In the genomic region with DNA sequence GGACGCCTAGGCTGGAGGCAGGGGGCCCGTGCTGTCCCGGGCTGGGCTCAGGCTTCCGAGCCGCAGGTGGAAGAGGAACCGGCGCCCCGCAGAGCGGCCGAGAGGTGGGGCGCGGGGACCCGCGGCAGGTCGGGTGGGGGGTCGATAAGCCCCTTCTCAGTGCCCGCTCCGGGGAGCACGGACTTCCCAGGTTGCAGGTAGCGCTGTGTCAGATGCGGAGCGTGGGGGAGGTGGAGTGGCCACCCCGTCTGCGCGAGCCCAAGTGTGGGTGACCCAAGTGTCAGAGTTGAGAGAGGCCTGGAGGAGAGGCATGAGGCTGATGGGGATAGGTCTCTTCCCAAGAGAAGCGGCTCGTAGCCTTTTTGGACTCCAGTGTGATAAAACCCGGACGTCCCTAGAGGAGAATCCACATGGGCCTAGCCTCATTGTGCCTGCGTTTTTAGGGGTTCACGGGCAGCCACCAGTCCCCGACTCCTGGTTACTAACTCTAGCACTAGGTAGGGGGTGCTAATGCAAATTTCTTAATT, we compare ENCODE assay signal across 8 cellular contexts. TPM values are rescaled to one million over a fixed set of nuclear protein-coding genes. Genes with fewer than 3 reads are reported as not detected.
DNase-seq lines count a peak whose midpoint lies in the region; ATAC-seq and TF ChIP-seq lines count a peak whose summit lies in the region.

No MANE protein-coding gene starts in this region.

- H3K4me3 ChIP-seq in BE2C (ENCODE audit: low read depth, low read length): peak overlapping the region; percentile 81
- peak overlapping the region; percentile 60 for H3K4me3 ChIP-seq in IMR-90 (ENCODE audit: insufficient read depth, low read depth, low read length)
- peak overlapping the region; percentile 88 for H3K4me3 ChIP-seq in left ventricle myocardium inferior
- peak overlapping the region; percentile 85 to 93 (median 88) for H3K4me3 ChIP-seq in gastrocnemius medialis

- no peak overlapping the region; the same call in 1 of the 2 replicates for H4K91ac ChIP-seq in IMR-90 (ENCODE audit: insufficient read depth, low read depth, low read length)

- CTCF ChIA-PET in IMR-90 (lab: Yijun Ruan, JAX): no interaction called here

- H3K4me1 ChIP-seq in BE2C (no peaks in the 10 kb centered on the region), IMR-90 (ENCODE audit: control insufficient read depth, insufficient read depth, low read length) (peaks cover 16% of the 10 kb centered on the region), left ventricle myocardium inferior (peaks cover 60% of the 10 kb centered on the region), gastrocnemius medialis (peaks cover 39 to 44% of the 10 kb centered on the region in 2 donors)

- peak overlapping the region; percentile 29 for H3K27ac ChIP-seq in IMR-90 (ENCODE audit: insufficient read depth, low read length)
- peak overlapping the region; percentile 92 for H3K27ac ChIP-seq in left ventricle myocardium inferior (replicated peaks)
- peak overlapping the region; percentile 94 to 98 (median 95) for H3K27ac ChIP-seq in gastrocnemius medialis

- no peak overlapping the region for H2BK15ac ChIP-seq in IMR-90 (ENCODE audit: low read depth, low read length)

- in situ Hi-C loops in IMR-90 (cut with MboI; ENCODE audit: low sequenced_read_pairs) (no loop called here), gastrocnemius medialis (cut with MboI; ENCODE audit: low sequenced_read_pairs in 4 of 4) (loop anchor here (10.0 to 25.0 kb wide), 2 partner anchors 134 to 141 kb away; no protein-coding TSS in a partner anchor)

- no peak for TF ChIP-seq RAD21 in IMR-90 (IDR thresholded peaks at IDR 0.05; ENCODE audit: low read length)

- peak overlapping the region; percentile 19 for H2BK5ac ChIP-seq in IMR-90 (ENCODE audit: low read depth, low read length, poor library complexity, severe bottlenecking)

- BruUV-seq in IMR-90 (replicated peaks; lab: Mats Ljungman, UMichigan): TSS peak; percentile 83

- no peak for DNase-seq in BE2C
- DNase-seq in IMR-90: no peak
- DNase-seq in activated T-helper 2 cell treated with anti-CD3 and anti-CD28 coated beads, Interferon-gamma antibody, Interleukin-2, Interleukin-4, amounts not matched to agents 10 μg/mL and 5 μg/mL and 100 μg/mL, durations not matched to agents 14 hours and 24 hours and 36 hours (ENCODE audit: low spot score): no peak
- no peak for DNase-seq in left ventricle myocardium inferior
- DNase-seq in gastrocnemius medialis: peak; percentile 25 to 44
- DNase-seq in DMS79 (lab: John Stamatoyannopoulos, UW): no peak
- DNase-seq in cerebellum (ENCODE audit: low spot score): no peak

- peaks cover 14% of the 10 kb centered on the region; the same call in 1 of the 2 replicates for H4K20me1 ChIP-seq in IMR-90 (ENCODE audit: insufficient read depth, low read length)

- H2AK5ac ChIP-seq in IMR-90 (ENCODE audit: low read depth, low read length): peak overlapping the region; percentile 47

- peak overlapping the region; percentile 88 for H2AK9ac ChIP-seq in IMR-90 (replicated peaks; ENCODE audit: low read depth, low read length, poor library complexity)

- peaks cover 24% of the 10 kb centered on the region for H3K9me1 ChIP-seq in IMR-90 (ENCODE audit: insufficient read depth, low read length)

- H3K27me3 Mint-ChIP-seq in activated T-helper 2 cell treated with anti-CD3 and anti-CD28 coated beads, Interferon-gamma antibody, Interleukin-2, Interleukin-4, amounts not matched to agents 10 μg/mL and 5 μg/mL and 100 μg/mL, durations not matched to agents 14 hours and 24 hours and 36 hours (ENCODE audit: low read depth): peaks cover 26% of the 10 kb centered on the region

- no peaks in the 10 kb centered on the region for H3K36me3 Mint-ChIP-seq in activated T-helper 2 cell treated with anti-CD3 and anti-CD28 coated beads, Interferon-gamma antibody, Interleukin-2, Interleukin-4, amounts not matched to agents 10 μg/mL and 5 μg/mL and 100 μg/mL, durations not matched to agents 14 hours and 24 hours and 36 hours (ENCODE audit: low read depth)

- peak overlapping the region; percentile 98 for H2AFZ ChIP-seq in IMR-90 (replicated peaks; ENCODE audit: low read length, poor library complexity)

- H3K79me1 ChIP-seq in IMR-90 (ENCODE audit: low read depth in 1 of 2, low read length in 2 of 2): peaks cover 22 to 47% of the 10 kb centered on the region in 2 experiments

- POLR2A ChIA-PET in IMR-90 (lab: Charles Lee; ENCODE audit: unreplicated experiment): no interaction called here

- dilution Hi-C loops in IMR-90 (cut with HindIII; ENCODE audit: low sequenced_read_pairs, unreplicated experiment): no loop called here

- H3K56ac ChIP-seq in IMR-90 (ENCODE audit: extremely low read depth, insufficient read depth, low read length): no peak overlapping the region

- no peak overlapping the region for H3K18ac ChIP-seq in IMR-90 (ENCODE audit: low read depth, low read length)

- H2BK120ac ChIP-seq in IMR-90 (ENCODE audit: low read depth, low read length): no peak overlapping the region

- peak overlapping the region; percentile 68 for H3K23ac ChIP-seq in IMR-90 (ENCODE audit: low read depth, low read length)

- peak overlapping the region; percentile 49 for H3K9ac ChIP-seq in IMR-90 (ENCODE audit: low read depth, low read length)

- peak overlapping the region; percentile 70 for H3K4me3 Mint-ChIP-seq in activated T-helper 2 cell treated with anti-CD3 and anti-CD28 coated beads, Interferon-gamma antibody, Interleukin-2, Interleukin-4, amounts not matched to agents 10 μg/mL and 5 μg/mL and 100 μg/mL, durations not matched to agents 14 hours and 24 hours and 36 hours (ENCODE audit: low read depth)

- peak overlapping the region; percentile 89 for H3K4me2 ChIP-seq in IMR-90 (ENCODE audit: low read depth, low read length)

- no peaks in the 10 kb centered on the region for H3K9me3 ChIP-seq in BE2C
- H3K9me3 ChIP-seq in IMR-90 (ENCODE audit: control insufficient read depth, insufficient read depth, low read length): peaks cover 3% of the 10 kb centered on the region
- peaks cover 1% of the 10 kb centered on the region for H3K9me3 ChIP-seq in left ventricle myocardium inferior (replicated peaks)
- H3K9me3 ChIP-seq in gastrocnemius medialis: no peaks in the 10 kb centered on the region

- TF ChIP-seq POLR2A in IMR-90 (IDR thresholded peaks at IDR 0.05; ENCODE audit: low read depth, low read length) (no peak), gastrocnemius medialis (IDR thresholded peaks at IDR 0.05) (no peak)

- no peaks in the 10 kb centered on the region for H3K27me3 ChIP-seq in BE2C
- H3K27me3 ChIP-seq in IMR-90 (ENCODE audit: control insufficient read depth, insufficient read depth, low read length): no peaks in the 10 kb centered on the region
- H3K27me3 ChIP-seq in left ventricle myocardium inferior (ENCODE audit: low read depth): no peaks in the 10 kb centered on the region
- H3K27me3 ChIP-seq in gastrocnemius medialis: no peaks in the 10 kb centered on the region

- TF ChIP-seq CTCF in BE2C (IDR thresholded peaks at IDR 0.05; ENCODE audit: low read depth, low read length) (no peak), IMR-90 (conservative IDR thresholded peaks at IDR 0.05; ENCODE audit: low read depth, low read length) (no peak), left ventricle myocardium inferior (IDR thresholded peaks at IDR 0.05; ENCODE audit: borderline replicate concordance) (no peak), gastrocnemius medialis (IDR thresholded peaks at IDR 0.05 in 4 of 5, conservative IDR thresholded peaks at IDR 0.05 in 1 of 5) (no peak)

- H3K4me1 Mint-ChIP-seq in activated T-helper 2 cell treated with anti-CD3 and anti-CD28 coated beads, Interferon-gamma antibody, Interleukin-2, Interleukin-4, amounts not matched to agents 10 μg/mL and 5 μg/mL and 100 μg/mL, durations not matched to agents 14 hours and 24 hours and 36 hours (ENCODE audit: low read depth): peaks cover 9% of the 10 kb centered on the region

- 7% methylated on average over 3 of the region's 32 CpGs; no CpG with 5 or more reads in 1 of the 2 experiments for WGBS in IMR-90 (ENCODE audit: extremely low coverage in 2 of 2, insufficient read length in 1 of 2), 2 experiments

- H3K4ac ChIP-seq in IMR-90 (ENCODE audit: low read depth, low read length): peak overlapping the region; percentile 8; the same call in 1 of the 2 replicates

- intact Hi-C loops in IMR-90 (cut with micrococcal nuclease): loop anchor here (2.0 to 10.0 kb wide), 2 partner anchors 137 to 169 kb away; no protein-coding TSS in a partner anchor
- intact Hi-C loops in activated T-helper 2 cell treated with anti-CD3 and anti-CD28 coated beads, Interferon-gamma antibody, Interleukin-2, Interleukin-4, amounts not matched to agents 10 μg/mL and 5 μg/mL and 100 μg/mL, durations not matched to agents 14 hours and 24 hours and 36 hours (cut with micrococcal nuclease): loop anchor here (2.0 to 5.0 kb wide), 4 partner anchors 36 to 1117 kb away; a partner anchor contains a TSS
- intact Hi-C loops in left ventricle myocardium inferior (cut with micrococcal nuclease): loop anchor here (10.0 kb wide), 1 partner anchor 141 kb away; no protein-coding TSS in a partner anchor
- intact Hi-C loops in gastrocnemius medialis (cut with DNase I; ENCODE audit: low total_unique reads): loop anchor here (1.0 to 2.0 kb wide), 3 partner anchors 55 to 169 kb away; no protein-coding TSS in a partner anchor

- ATAC-seq in GM21360 (IDR thresholded peaks at IDR 0.05; ENCODE audit: unreplicated experiment) (peak; percentile 9), IMR-90 (ENCODE audit: low read depth) (no peak), gastrocnemius medialis (peak; percentile 5 to 16)

- peak overlapping the region in 1 of 2 experiments; percentile 38; a peak in 1 of 4 replicates for H4K8ac ChIP-seq in IMR-90 (ENCODE audit: low read depth in 2 of 2, low read length in 2 of 2)

- 0 out of 2 replicates have a peak overlapping the region, but pooled peaks have one; percentile 35 for H3K14ac ChIP-seq in IMR-90 (replicated peaks; ENCODE audit: low read depth, low read length)

- no peak overlapping the region for H3K27ac Mint-ChIP-seq in activated T-helper 2 cell treated with anti-CD3 and anti-CD28 coated beads, Interferon-gamma antibody, Interleukin-2, Interleukin-4, amounts not matched to agents 10 μg/mL and 5 μg/mL and 100 μg/mL, durations not matched to agents 14 hours and 24 hours and 36 hours

- H4K5ac ChIP-seq in IMR-90 (ENCODE audit: low read depth, low read length): no peak overlapping the region

- no peaks in the 10 kb centered on the region for H3K36me3 ChIP-seq in BE2C
- H3K36me3 ChIP-seq in IMR-90 (ENCODE audit: control insufficient read depth, insufficient read depth, low read length): peaks cover 9% of the 10 kb centered on the region
- no peaks in the 10 kb centered on the region for H3K36me3 ChIP-seq in left ventricle myocardium inferior
- H3K36me3 ChIP-seq in gastrocnemius medialis: peaks cover 0 to 10% of the 10 kb centered on the region in 2 donors

- H2BK20ac ChIP-seq in IMR-90 (ENCODE audit: low read depth, low read length): no peak overlapping the region

- no peaks in the 10 kb centered on the region for H3K9me3 Mint-ChIP-seq in activated T-helper 2 cell treated with anti-CD3 and anti-CD28 coated beads, Interferon-gamma antibody, Interleukin-2, Interleukin-4, amounts not matched to agents 10 μg/mL and 5 μg/mL and 100 μg/mL, durations not matched to agents 14 hours and 24 hours and 36 hours

RNA-seq across cellular contexts. Expression of a gene that starts 0.6 kb away (rescaled TPM):
- polyA plus RNA-seq in BE2C (2012; ENCODE audit: insufficient read depth, insufficient read length, low read depth): 2.5 TPM
- total RNA-seq in IMR-90 (2012; rRNA removed) (7.3 and 8.1 TPM in 2 replicates), left ventricle myocardium inferior (7.1 TPM), gastrocnemius medialis (10 to 100 TPM; 41.0 to 68.5 (median 61.3) TPM), cerebellum (12.1 TPM)
- 13.9 and 15.2 TPM in 2 replicates for polyA plus RNA-seq in IMR-90 (2012; rRNA removed)
- 8.0 and 14.9 TPM in 2 replicates for polyA plus RNA-seq in IMR-90 (2012; cell fraction: cytosol; rRNA removed)
- 39.3 and 53.7 TPM in 2 replicates for polyA plus RNA-seq in IMR-90 (2012; cell fraction: nucleus; rRNA removed; ENCODE audit: low replicate concordance)
- total RNA-seq in activated T-helper 2 cell treated with anti-CD3 and anti-CD28 coated beads, Interferon-gamma antibody, Interleukin-2, Interleukin-4, amounts not matched to agents 10 μg/mL and 5 μg/mL and 100 μg/mL, durations not matched to agents 14 hours and 24 hours and 36 hours: 0.57 and 0.67 TPM in 2 replicates

Comparison
In these comparisons a context has a peak if more than half of its experiments do, and no peak if none do; other contexts are left out.
1. DNase-seq: peak in gastrocnemius medialis (2 of 2); none in BE2C (single experiment), IMR-90 (single experiment), activated T-helper 2 cell treated with anti-CD3 and anti-CD28 coated beads, Interferon-gamma antibody, Interleukin-2, Interleukin-4, amounts not matched to agents 10 μg/mL and 5 μg/mL and 100 μg/mL, durations not matched to agents 14 hours and 24 hours and 36 hours (single experiment), left ventricle myocardium inferior (single experiment), DMS79 (single experiment) and cerebellum (single experiment).
2. H3K27ac ChIP-seq: peak in every context shown above with its lines; median percentile 95 in gastrocnemius medialis; 92 in left ventricle myocardium inferior; 29 in IMR-90.
3. Peak in every context shown above with its lines, with median percentiles within 50 percentile points of each other: H3K4me3 ChIP-seq.